ENCODE assay signal across 1 cellular context in the genomic region with DNA sequence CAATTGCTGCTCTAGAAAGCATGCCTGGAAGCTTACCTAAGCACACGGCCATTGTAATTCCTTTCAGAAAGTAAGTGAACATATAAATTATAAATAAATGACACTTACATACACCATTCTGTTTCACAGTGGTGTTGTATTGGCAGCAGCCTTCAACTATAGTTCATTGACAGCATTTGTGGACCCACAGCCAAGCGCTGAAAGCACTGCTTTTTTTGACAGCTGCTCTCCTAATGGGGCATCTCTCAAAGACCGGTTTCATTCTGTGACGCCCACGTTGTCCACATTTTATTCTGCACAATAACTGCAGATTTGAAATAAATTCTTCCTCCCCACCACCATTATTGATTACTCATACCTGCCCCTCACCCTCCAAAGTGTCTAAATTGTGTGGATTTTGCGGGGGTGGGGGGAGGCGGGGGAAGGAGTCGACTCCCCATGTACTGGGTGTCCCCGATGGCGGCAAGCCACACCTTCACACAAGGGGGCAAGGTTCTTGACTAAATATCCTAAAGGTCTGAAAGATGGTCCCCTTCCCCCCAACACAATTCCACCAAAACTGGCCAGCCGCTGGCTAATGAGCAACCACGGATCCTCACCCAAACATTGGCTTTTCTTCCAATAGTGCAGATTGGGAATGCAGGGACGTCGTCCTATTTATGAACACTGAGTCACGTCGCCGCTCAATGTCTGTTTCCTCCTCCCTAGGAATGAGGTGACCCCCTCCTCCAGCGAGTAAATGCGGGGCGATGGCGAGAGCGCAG.
TF ChIP-seq lines count a peak whose summit lies in the region.

No MANE protein-coding gene starts in this region.

TF ChIP-seq in GM23338, 12 proteins besides CTCF, POLR2A, EP300 and RAD21:
- TF ChIP-seq REST (IDR thresholded peaks at IDR 0.05; ENCODE audit: unreplicated experiment) = no peak
- no peak for TF ChIP-seq CREB1 (CRISPR knock-in tag; IDR thresholded peaks at IDR 0.05; ENCODE audit: low read depth)
- no peak for TF ChIP-seq STAT1 (IDR thresholded peaks at IDR 0.05; ENCODE audit: unreplicated experiment)
- TF ChIP-seq, protein P1, sequence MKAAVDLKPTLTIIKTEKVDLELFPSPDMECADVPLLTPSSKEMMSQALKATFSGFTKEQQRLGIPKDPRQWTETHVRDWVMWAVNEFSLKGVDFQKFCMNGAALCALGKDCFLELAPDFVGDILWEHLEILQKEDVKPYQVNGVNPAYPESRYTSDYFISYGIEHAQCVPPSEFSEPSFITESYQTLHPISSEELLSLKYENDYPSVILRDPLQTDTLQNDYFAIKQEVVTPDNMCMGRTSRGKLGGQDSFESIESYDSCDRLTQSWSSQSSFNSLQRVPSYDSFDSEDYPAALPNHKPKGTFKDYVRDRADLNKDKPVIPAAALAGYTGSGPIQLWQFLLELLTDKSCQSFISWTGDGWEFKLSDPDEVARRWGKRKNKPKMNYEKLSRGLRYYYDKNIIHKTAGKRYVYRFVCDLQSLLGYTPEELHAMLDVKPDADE (IDR thresholded peaks at IDR 0.05) = no peak
- TF ChIP-seq JUNB (IDR thresholded peaks at IDR 0.05; ENCODE audit: unreplicated experiment) = no peak
- no peak for TF ChIP-seq EZH2 (IDR thresholded peaks at IDR 0.05; ENCODE audit: low read depth, unreplicated experiment)
